Comparison of ENCODE assay signal across 8 cellular contexts in genomic region chr20:34112600-34113061, GRCh38. TPM values are rescaled to one million over a fixed set of nuclear protein-coding genes. Genes with fewer than 3 reads are reported as not detected.
DNase-seq lines count a peak whose midpoint lies in the region; ATAC-seq and TF ChIP-seq lines count a peak whose summit lies in the region.

No MANE protein-coding gene starts in this region.

- intact Hi-C loops in CD14-positive monocyte (cut with micrococcal nuclease), result loop anchor here (5.0 to 10.0 kb wide), 3 partner anchors 118 to 300 kb away; partner anchors contain the start of genes AHCY (in 1 of the 2), CHMP4B (in 1 of the 2) and RALY (in 1 of the 2)

- H3K27me3 Mint-ChIP-seq in CD14-positive monocyte (ENCODE audit: low read depth in 3 of 3) (no peaks in the 10 kb centered on the region), brain (peaks cover 7% of the 10 kb centered on the region), immature natural killer cell (ENCODE audit: low read depth in 3 of 3) (peaks cover 7 to 17% (median 10%) of the 10 kb centered on the region in 3 donors)

- H3K4me1 Mint-ChIP-seq in CD14-positive monocyte, result peaks cover 34% of the 10 kb centered on the region
- peaks cover 42% of the 10 kb centered on the region for H3K4me1 Mint-ChIP-seq in brain
- H3K4me1 Mint-ChIP-seq in immature natural killer cell, result peaks cover 41 to 48% of the 10 kb centered on the region in 2 donors

- ATAC-seq in GM21528 (IDR thresholded peaks at IDR 0.05; ENCODE audit: low FRiP score, unreplicated experiment), result peak; percentile 5
- no peak for ATAC-seq in GM19351 (IDR thresholded peaks at IDR 0.05; ENCODE audit: unreplicated experiment)

- H3K27ac Mint-ChIP-seq in CD14-positive monocyte, result peak overlapping the region; percentile 91 to 97 (median 95)
- peak overlapping the region; percentile 96 to 99 (median 98) for H3K27ac Mint-ChIP-seq in brain
- peak overlapping the region; percentile 92 to 98 (median 95) for H3K27ac Mint-ChIP-seq in immature natural killer cell

- no peak for DNase-seq in CD14-positive monocyte (ENCODE audit: low spot score)
- peak; percentile 26 for DNase-seq in NCI-H460 (ENCODE audit: extremely low read depth, low read depth)
- DNase-seq in immature natural killer cell, result no peak
- peak; percentile 44 for DNase-seq in stimulated activated CD8-positive, alpha-beta memory T cell treated with anti-CD3 and anti-CD28 coated beads, Interleukin-4, amount 100 ng/mL, for 48 hours
- no peak for DNase-seq in NOMO-1 treated with DMSO at 0.1 percent for 48 hours (lab: John Stamatoyannopoulos, UW; ENCODE audit: unreplicated experiment)

- H3K36me3 Mint-ChIP-seq in CD14-positive monocyte, result peaks cover 8 to 17% of the 10 kb centered on the region in 2 donors
- peaks cover 25% of the 10 kb centered on the region for H3K36me3 Mint-ChIP-seq in brain
- no peaks in the 10 kb centered on the region for H3K36me3 Mint-ChIP-seq in immature natural killer cell

- H3K4me3 Mint-ChIP-seq in CD14-positive monocyte, result peak overlapping the region; percentile 93 to 97
- peak overlapping the region; percentile 92 to 98 (median 96) for H3K4me3 Mint-ChIP-seq in brain
- peak overlapping the region; percentile 87 to 97 (median 97) for H3K4me3 Mint-ChIP-seq in immature natural killer cell

- no peak for TF ChIP-seq CTCF in CD14-positive monocyte (IDR thresholded peaks at IDR 0.05)
- no peak for TF ChIP-seq CTCF in brain (conservative IDR thresholded peaks at IDR 0.05)

- H3K9me3 Mint-ChIP-seq in CD14-positive monocyte, result no peaks in the 10 kb centered on the region
- peaks cover 0 to 4% (median 0%) of the 10 kb centered on the region in 5 experiments for H3K9me3 Mint-ChIP-seq in brain
- no peaks in the 10 kb centered on the region for H3K9me3 Mint-ChIP-seq in immature natural killer cell

RNA-seq across cellular contexts. Expression of gene EIF2S2, which starts 0.6 kb away (rescaled TPM):
- polyA plus RNA-seq in CD14-positive monocyte, result 10 to 100 TPM; 18.8 to 20.1 TPM
- total RNA-seq in NCI-H460 (2014; rRNA removed; shearing (Covaris generic)), result 257 and 265 TPM in 2 replicates
- 109 and 111 TPM in 2 replicates for polyA plus RNA-seq in NCI-H460 (2014; cell fraction: nucleus; rRNA removed)
- polyA plus RNA-seq in brain (ENCODE audit: insufficient read depth, low read depth, low replicate concordance), result 56.2 TPM
- polyA plus RNA-seq in immature natural killer cell, result 10 to 100 TPM; 19.9 to 22.9 (median 20.7) TPM

Comparison
In these comparisons a context has a peak if more than half of its experiments do, and no peak if none do; other contexts are left out.
1. DNase-seq: peak in NCI-H460 (single experiment) and stimulated activated CD8-positive, alpha-beta memory T cell treated with anti-CD3 and anti-CD28 coated beads, Interleukin-4, amount 100 ng/mL, for 48 hours (single experiment); none in CD14-positive monocyte (single experiment), immature natural killer cell (0 of 3) and NOMO-1 treated with DMSO at 0.1 percent for 48 hours (single experiment).
2. Peak in every context shown above with its lines, with median percentiles within 50 percentile points of each other: H3K27ac Mint-ChIP-seq and H3K4me3 Mint-ChIP-seq.